ENCODE assay signal across 9 cellular contexts in genomic region chr2:132038179-132038882, GRCh38.
DNase-seq lines count a peak whose midpoint lies in the region; ATAC-seq and TF ChIP-seq lines count a peak whose summit lies in the region.
"Had no signal": no experiment of that assay in that cellular context is flagged by ENCODE, and none has a peak within 500 bp of the region (broad histone marks: within the 10 kb centered on the region; RNA-seq: fewer than 3 reads in every experiment).

No MANE protein-coding gene starts in this region.

- H3K36me3 Mint-ChIP-seq in stimulated activated naive CD8-positive, alpha-beta T cell treated with anti-CD3 and anti-CD28 coated beads, Interleukin-15, Interleukin-2, amounts not matched to agents 100 ng/mL and 50 ng/mL, for 24 hours (ENCODE audit: low read depth): no peaks in the 10 kb centered on the region

- H3K4me1 Mint-ChIP-seq in stimulated activated naive CD8-positive, alpha-beta T cell treated with anti-CD3 and anti-CD28 coated beads, Interleukin-15, Interleukin-2, amounts not matched to agents 100 ng/mL and 50 ng/mL, for 24 hours (ENCODE audit: low read depth): no peaks in the 10 kb centered on the region

- peaks cover 4% of the 10 kb centered on the region for H3K9me3 Mint-ChIP-seq in stimulated activated naive CD8-positive, alpha-beta T cell treated with anti-CD3 and anti-CD28 coated beads, Interleukin-15, Interleukin-2, amounts not matched to agents 100 ng/mL and 50 ng/mL, for 24 hours

- ATAC-seq in GM21619 (IDR thresholded peaks at IDR 0.05; ENCODE audit: unreplicated experiment): no peak
- no peak for ATAC-seq in HG02840 (IDR thresholded peaks at IDR 0.05; ENCODE audit: low FRiP score, unreplicated experiment)

- H3K27ac Mint-ChIP-seq in stimulated activated naive CD8-positive, alpha-beta T cell treated with anti-CD3 and anti-CD28 coated beads, Interleukin-15, Interleukin-2, amounts not matched to agents 100 ng/mL and 50 ng/mL, for 24 hours: no peak overlapping the region

- H3K36me3 ChIP-seq in Peyer's patch (no peaks in the 10 kb centered on the region), iPS-15b (ENCODE audit: control insufficient read depth, insufficient read depth, low read length) (no peaks in the 10 kb centered on the region)

- H3K27me3 ChIP-seq in Peyer's patch (peaks cover 0 to 8% of the 10 kb centered on the region in 2 donors), iPS-15b (ENCODE audit: control insufficient read depth, insufficient read depth, low read length) (peaks cover 27% of the 10 kb centered on the region)

- DNase-seq in activated CD4-positive, alpha-beta T cell treated with anti-CD3 and anti-CD28 coated beads for 48 hours: peak; percentile 5
- no peak for DNase-seq in activated CD4-positive, alpha-beta T cell treated with anti-CD3 and anti-CD28 coated beads for 4 hours
- DNase-seq in Peyer's patch: peak in 1 of 3 donors; percentile 37
- DNase-seq in activated CD8-positive, alpha-beta memory T cell treated with anti-CD3 and anti-CD28 coated beads for 24 hours: no peak
- DNase-seq: Kasumi-1 had no signal

- H3K27ac ChIP-seq in Peyer's patch: peak overlapping the region in 1 of 4 donors; percentile 15

- H3K9me3 ChIP-seq in Peyer's patch (no peaks in the 10 kb centered on the region), iPS-15b (ENCODE audit: control insufficient read depth, insufficient read depth, low read length) (no peaks in the 10 kb centered on the region)

- no peak for TF ChIP-seq CTCF in Peyer's patch (IDR thresholded peaks at IDR 0.05)

- TF ChIP-seq POLR2A in Peyer's patch (IDR thresholded peaks at IDR 0.05): no peak

- peak overlapping the region; percentile 14 for H3K4me3 Mint-ChIP-seq in stimulated activated naive CD8-positive, alpha-beta T cell treated with anti-CD3 and anti-CD28 coated beads, Interleukin-15, Interleukin-2, amounts not matched to agents 100 ng/mL and 50 ng/mL, for 24 hours

- H3K4me1 ChIP-seq in Peyer's patch (peaks cover 0 to 12% (median 0%) of the 10 kb centered on the region in 4 donors), iPS-15b (ENCODE audit: control insufficient read depth, insufficient read depth, low read length) (no peaks in the 10 kb centered on the region)

- H3K9ac ChIP-seq in iPS-15b (ENCODE audit: low read depth, low read length): no peak overlapping the region

- peaks cover 43% of the 10 kb centered on the region for H3K27me3 Mint-ChIP-seq in stimulated activated naive CD8-positive, alpha-beta T cell treated with anti-CD3 and anti-CD28 coated beads, Interleukin-15, Interleukin-2, amounts not matched to agents 100 ng/mL and 50 ng/mL, for 24 hours

- H3K4me3 ChIP-seq in Peyer's patch (peak overlapping the region in 3 of 4 donors; percentile 30 to 49 (median 38)), iPS-15b (ENCODE audit: low read depth, low read length) (peak overlapping the region; percentile 27)
